ENCODE assay signal across 14 cellular contexts in genomic region chr16:17312100-17312732, GRCh38.
DNase-seq lines count a peak whose midpoint lies in the region; ATAC-seq lines count a peak whose summit lies in the region.
"Had no signal": no experiment of that assay in that cellular context is flagged by ENCODE, and none has a peak within 500 bp of the region (broad histone marks: within the 10 kb centered on the region; RNA-seq: fewer than 3 reads in every experiment).

No MANE protein-coding gene starts in this region.

- no peak overlapping the region for H3K4me3 ChIP-seq in neuronal stem cell (ENCODE audit: low read length in 2 of 2)
- H3K4me3 ChIP-seq: cardiac muscle cell, lung had no signal

- H3K23ac ChIP-seq in neuronal stem cell (ENCODE audit: low read depth, low read length, poor library complexity), result no peak overlapping the region

- H2BK12ac ChIP-seq in neuronal stem cell (ENCODE audit: low read length), result no peak overlapping the region

- H3K9me3 ChIP-seq in neuronal stem cell (replicated peaks in 1 of 2; ENCODE audit: control insufficient read depth in 2 of 2, insufficient read depth in 1 of 2, low read depth in 1 of 2, low read length in 2 of 2), result no peaks in the 10 kb centered on the region

- H2BK120ac ChIP-seq in neuronal stem cell (ENCODE audit: low read depth, low read length), result no peak overlapping the region

- peak overlapping the region; percentile 56 for H3K27ac ChIP-seq in epithelial cell of prostate
- H3K27ac ChIP-seq in neuronal stem cell (replicated peaks; ENCODE audit: low read length), result no peak overlapping the region

- H3K27me3 ChIP-seq in neuronal stem cell (ENCODE audit: control insufficient read depth in 3 of 3, insufficient read depth in 3 of 3, low read depth in 1 of 3, low read length in 3 of 3), result no peaks in the 10 kb centered on the region
- H3K27me3 ChIP-seq: BLaER1 treated with 17β-estradiol and CSF1 and Interleukin-3, amounts not matched to agents 10 nM and 100 nM; cardiac muscle cell had no signal

- H3K36me3 ChIP-seq in neuronal stem cell (replicated peaks in 1 of 2; ENCODE audit: control insufficient read depth in 2 of 2, insufficient read depth in 2 of 2, low read length in 2 of 2), result no peaks in the 10 kb centered on the region
- H3K36me3 ChIP-seq: cardiac muscle cell had no signal

- no peak overlapping the region for H3K9ac ChIP-seq in neuronal stem cell (ENCODE audit: low read depth, low read length, poor library complexity)

- no peak overlapping the region for H3K4me2 ChIP-seq in neuronal stem cell (ENCODE audit: insufficient read depth, low read length, poor library complexity, severe bottlenecking)

- H3K4ac ChIP-seq in neuronal stem cell (ENCODE audit: low read length), result no peak overlapping the region

- DNase-seq in CD1c-positive myeloid dendritic cell (ENCODE audit: extremely low spot score) (peak; percentile 36), NCI-H2196 treated with DMSO at 0.1 percent for 48 hours (lab: John Stamatoyannopoulos, UW; ENCODE audit: unreplicated experiment) (peak; percentile 34), epithelial cell of prostate (ENCODE audit: low read depth, low spot score) (peak; percentile 64), neuronal stem cell (ENCODE audit: low spot score) (no peak), mesenteric fat pad (ENCODE audit: low spot score) (no peak)
- DNase-seq in stimulated activated CD4-positive, alpha-beta T cell treated with anti-CD3 and anti-CD28 coated beads, Interleukin-15, amount 100 ng/mL, for 24 hours, result no peak
- DNase-seq: activated T-cell treated with anti-CD3 and anti-CD28 coated beads for 4 hours, NCI-H1436, OCI-M1 had no signal

- no peak overlapping the region for H2AFZ ChIP-seq in neuronal stem cell (ENCODE audit: low read length)

- H3K18ac ChIP-seq in neuronal stem cell (ENCODE audit: low read length), result peak overlapping the region; percentile 40

- H3K14ac ChIP-seq in neuronal stem cell (ENCODE audit: low read length), result no peak overlapping the region

- no peak overlapping the region for H2AK5ac ChIP-seq in neuronal stem cell (ENCODE audit: low read depth, low read length)

- peaks cover 11 to 15% of the 10 kb centered on the region in 2 donors for H3K4me1 ChIP-seq in neuronal stem cell (ENCODE audit: control insufficient read depth in 2 of 2, insufficient read depth in 1 of 2, low read depth in 1 of 2, low read length in 2 of 2)

- H3K79me1 ChIP-seq in neuronal stem cell (ENCODE audit: low read depth, low read length), result no peaks in the 10 kb centered on the region

- WGBS in neuronal stem cell (ENCODE audit: extremely low coverage in 2 of 2, insufficient read length in 2 of 2, insufficient replicate concordance in 1 of 2), 2 donors, result no CpG with 5 or more reads among the region's 8 CpGs

- no peak overlapping the region for H4K8ac ChIP-seq in neuronal stem cell (ENCODE audit: low read depth, low read length)

- no peak overlapping the region for H4K91ac ChIP-seq in neuronal stem cell (ENCODE audit: low read depth, low read length, poor library complexity)

- no peak overlapping the region for H2BK15ac ChIP-seq in neuronal stem cell (ENCODE audit: low read length)

- no peak for ATAC-seq in GM21737 (IDR thresholded peaks at IDR 0.05; ENCODE audit: unreplicated experiment)
- ATAC-seq in HG03565 (IDR thresholded peaks at IDR 0.05; ENCODE audit: unreplicated experiment), result no peak

- no peak overlapping the region for H2BK5ac ChIP-seq in neuronal stem cell (ENCODE audit: low read length)

Comparison
In these comparisons a context has a peak if more than half of its experiments do, and no peak if none do; other contexts are left out.
1. DNase-seq: peak in CD1c-positive myeloid dendritic cell (single experiment), NCI-H2196 treated with DMSO at 0.1 percent for 48 hours (single experiment) and epithelial cell of prostate (single experiment); none in neuronal stem cell (single experiment), mesenteric fat pad (single experiment) and stimulated activated CD4-positive, alpha-beta T cell treated with anti-CD3 and anti-CD28 coated beads, Interleukin-15, amount 100 ng/mL, for 24 hours (single experiment).